ENCODE assay signal across 17 cellular contexts in genomic region chr19:53961523-53962345, GRCh38. TPM values are rescaled to one million over a fixed set of nuclear protein-coding genes. Genes with fewer than 3 reads are reported as not detected.
DNase-seq lines count a peak whose midpoint lies in the region; FAIRE-seq and TF ChIP-seq lines count a peak whose summit lies in the region.
"Had no signal": no experiment of that assay in that cellular context is flagged by ENCODE, and none has a peak within 500 bp of the region (broad histone marks: within the 10 kb centered on the region; RNA-seq: fewer than 3 reads in every experiment).

No MANE protein-coding gene starts in this region.

- peak overlapping the region; percentile 85 to 97 (median 89) for H3K4me3 Mint-ChIP-seq in brain
- H3K4me3 Mint-ChIP-seq: activated naive CD4-positive, alpha-beta T cell treated with anti-CD3 and anti-CD28 coated beads, Interleukin-2, amount 50 U/mL, for 24 hours had no signal

- CTCF ChIA-PET in AG04450 (lab: Charles Lee): interaction anchor here (0.6 kb wide), 1 partner anchor 153 kb away, joined by 8 read pairs; no protein-coding TSS in a partner anchor

- FAIRE-seq in small intestine (lab: Jason Lieb, UNC): no peak

- H3K27me3 ChIP-seq in AG04450 (ENCODE audit: control insufficient read depth, insufficient read depth, low read length) (peaks cover 38% of the 10 kb centered on the region), HUES64 (ENCODE audit: insufficient read depth, low read length) (peaks cover 47% of the 10 kb centered on the region), iPS-20b (ENCODE audit: insufficient read depth, low read length) (peaks cover 78% of the 10 kb centered on the region), small intestine (ENCODE audit: control insufficient read depth in 2 of 2, insufficient read depth in 2 of 2, low read length in 2 of 2) (peaks cover 2 to 36% of the 10 kb centered on the region in 2 donors), thyroid gland (peaks cover 19% of the 10 kb centered on the region)

- peaks cover 41% of the 10 kb centered on the region for H3K27me3 Mint-ChIP-seq in brain

- WGBS in HUES64: 3% methylated on average over 32 of the region's 32 CpGs
- WGBS in small intestine, 3 donors: 3 to 11% (median 8%) methylated on average over 20 to 32 of the region's 32 CpGs
- 2 to 4% methylated on average over 32 of the region's 32 CpGs for WGBS in thyroid gland, 2 donors

- no peak overlapping the region for H3K9ac ChIP-seq in HUES64 (ENCODE audit: low read depth, low read length)
- peak overlapping the region; percentile 53; the same call in 1 of the 2 replicates for H3K9ac ChIP-seq in iPS-20b (ENCODE audit: low read depth, low read length)

- POLR2A ChIA-PET in AG04450 (lab: Yijun Ruan, JAX): interaction anchor here (1.0 kb wide), 1 partner anchor 153 kb away, joined by 3 read pairs; no protein-coding TSS in a partner anchor

- peaks cover 13% of the 10 kb centered on the region; the same call in 1 of the 2 replicates for H3K4me1 ChIP-seq in HUES64 (ENCODE audit: insufficient read depth, low read length)
- peaks cover 14% of the 10 kb centered on the region; the same call in 1 of the 2 replicates for H3K4me1 ChIP-seq in iPS-20b (ENCODE audit: insufficient read depth, low read length)
- H3K4me1 ChIP-seq in small intestine (ENCODE audit: control insufficient read depth in 2 of 2, insufficient read depth in 1 of 2, low read depth in 1 of 2, low read length in 1 of 2): no peaks in the 10 kb centered on the region
- no peaks in the 10 kb centered on the region for H3K4me1 ChIP-seq in thyroid gland

- H3K9me3 ChIP-seq in AG04450 (ENCODE audit: control insufficient read depth, insufficient read depth, low read length) (no peaks in the 10 kb centered on the region), HUES64 (ENCODE audit: insufficient read depth, low read depth, low read length) (no peaks in the 10 kb centered on the region), iPS-20b (ENCODE audit: insufficient read depth, low read depth, low read length) (no peaks in the 10 kb centered on the region), small intestine (ENCODE audit: control insufficient read depth, low read depth) (no peaks in the 10 kb centered on the region), thyroid gland (no peaks in the 10 kb centered on the region)

- peaks cover 25% of the 10 kb centered on the region for H3K36me3 Mint-ChIP-seq in brain

- TF ChIP-seq CTCF in AG04450 (IDR thresholded peaks at IDR 0.05; ENCODE audit: low read depth, low read length) (no peak), brain (conservative IDR thresholded peaks at IDR 0.05) (no peak), foreskin fibroblast (IDR thresholded peaks at IDR 0.05; ENCODE audit: low read depth, low read length) (no peak), thyroid gland (IDR thresholded peaks at IDR 0.05) (no peak)

- H3K4me3 ChIP-seq in AG04450 (ENCODE audit: low read depth, low read length): peak overlapping the region; percentile 66
- H3K4me3 ChIP-seq in HUES64 (ENCODE audit: low read length): peak overlapping the region; percentile 59
- H3K4me3 ChIP-seq in iPS-20b (ENCODE audit: low read length): peak overlapping the region; percentile 84
- H3K4me3 ChIP-seq in small intestine (ENCODE audit: low read depth in 1 of 2, low read length in 2 of 2): no peak overlapping the region
- no peak overlapping the region for H3K4me3 ChIP-seq in foreskin fibroblast (ENCODE audit: low read depth in 1 of 2, low read length in 2 of 2)
- H3K4me3 ChIP-seq in thyroid gland (replicated peaks in 1 of 3): no peak overlapping the region
- H3K4me3 ChIP-seq: lung had no signal

- H3K9me3 Mint-ChIP-seq in brain: peaks cover 0 to 3% (median 0%) of the 10 kb centered on the region in 5 experiments
- H3K9me3 Mint-ChIP-seq: activated naive CD4-positive, alpha-beta T cell treated with anti-CD3 and anti-CD28 coated beads, Interleukin-2, amount 50 U/mL, for 24 hours had no signal

- peaks cover 60% of the 10 kb centered on the region for H3K4me1 Mint-ChIP-seq in brain

- DNase-seq in AG04450 (ENCODE audit: low read depth, low spot score): no peak
- no peak for DNase-seq in small intestine
- DNase-seq in foreskin fibroblast: no peak
- DNase-seq in stimulated activated CD4-positive, alpha-beta T cell treated with anti-CD3 and anti-CD28 coated beads, Interleukin-15, amount 100 ng/mL, for 24 hours: no peak
- DNase-seq in thyroid gland: no peak
- DNase-seq: Calu3, cerebellar nuclear complex, erythroblast, NCI-H1092 treated with DMSO at 0.1 percent for 48 hours, NCI-H2227 treated with DMSO at 0.1 percent for 48 hours, nucleus accumbens had no signal

- peak overlapping the region in 4 of 5 experiments; percentile 37 to 80 (median 44) for H3K27ac Mint-ChIP-seq in brain
- H3K27ac Mint-ChIP-seq: activated naive CD4-positive, alpha-beta T cell treated with anti-CD3 and anti-CD28 coated beads, Interleukin-2, amount 50 U/mL, for 24 hours had no signal

- TF ChIP-seq POLR2A in thyroid gland (IDR thresholded peaks at IDR 0.05): no peak

- H3K36me3 ChIP-seq in HUES64 (ENCODE audit: insufficient read depth, low read length): peaks cover 18% of the 10 kb centered on the region
- peaks cover 19% of the 10 kb centered on the region; the same call in 1 of the 2 replicates for H3K36me3 ChIP-seq in iPS-20b (ENCODE audit: insufficient read depth, low read depth, low read length)
- H3K36me3 ChIP-seq in small intestine (ENCODE audit: control insufficient read depth in 2 of 2, insufficient read depth in 2 of 2, low read length in 2 of 2): no peaks in the 10 kb centered on the region
- no peaks in the 10 kb centered on the region for H3K36me3 ChIP-seq in thyroid gland

- intact Hi-C loops in thyroid gland (cut with DNase I): no loop called here

- H3K27ac ChIP-seq in AG04450 (ENCODE audit: low read depth, low read length) (no peak overlapping the region), HUES64 (ENCODE audit: low read depth, low read length) (no peak overlapping the region), iPS-20b (ENCODE audit: low read length) (no peak overlapping the region), small intestine (ENCODE audit: low read depth in 1 of 2, low read length in 1 of 2) (no peak overlapping the region), thyroid gland (no peak overlapping the region)

RNA-seq across cellular contexts. Expression of gene CACNG8, which starts 1.0 kb away (rescaled TPM):
- polyA plus RNA-seq in AG04450 (2011; rRNA removed): 0.33 and 0.52 TPM in 2 replicates
- 0.32 and 0.61 TPM in 2 replicates for polyA minus RNA-seq in AG04450 (2011; rRNA and poly(A)+ RNA removed)
- polyA plus RNA-seq in HUES64 (2013, experiment 1 of 2): 1.6 TPM
- 2.5 TPM for polyA plus RNA-seq in HUES64 (2013, experiment 2 of 2)
- polyA plus RNA-seq in brain (ENCODE audit: insufficient read depth, low read depth, low replicate concordance): 4.3 TPM
- polyA plus RNA-seq in small intestine: under 1 TPM in 1 of 3 donors, not detected in 2; 0.12 TPM
- total RNA-seq in thyroid gland: not detected

RNA-seq across cellular contexts. Expression of gene CACNG6, which starts 29.7 kb away (rescaled TPM):
- polyA plus RNA-seq in AG04450 (2011; rRNA removed) (0.17 and 0.19 TPM in 2 replicates), brain (ENCODE audit: insufficient read depth, low read depth, low replicate concordance) (not detected), small intestine (under 1 TPM in 1 of 3 donors, not detected in 2; 0.06 TPM)
- not detected in 2 replicates for polyA minus RNA-seq in AG04450 (2011; rRNA and poly(A)+ RNA removed)
- polyA plus RNA-seq in HUES64 (2013, experiment 1 of 2): 0.85 TPM
- 1.6 TPM for polyA plus RNA-seq in HUES64 (2013, experiment 2 of 2)
- total RNA-seq in thyroid gland: not detected

RNA-seq across cellular contexts. Expression of gene CACNG7, which starts 52.7 kb away (rescaled TPM):
- polyA plus RNA-seq in AG04450 (2011; rRNA removed) (8.6 and 9.3 TPM in 2 replicates), brain (ENCODE audit: insufficient read depth, low read depth, low replicate concordance) (27.2 TPM), small intestine (under 1 TPM in 1 of 3 donors, not detected in 2; 0.79 TPM)
- 4.0 and 4.5 TPM in 2 replicates for polyA minus RNA-seq in AG04450 (2011; rRNA and poly(A)+ RNA removed)
- 19.4 TPM for polyA plus RNA-seq in HUES64 (2013, experiment 1 of 2)
- 38.6 TPM for polyA plus RNA-seq in HUES64 (2013, experiment 2 of 2)
- not detected for total RNA-seq in thyroid gland
- total RNA-seq: Calu3, lung, skeletal muscle tissue had no signal
- polyA plus RNA-seq: lung had no signal

Comparison
In these comparisons a context has a peak if more than half of its experiments do, and no peak if none do; other contexts are left out.
1. H3K4me3 ChIP-seq: peak in AG04450 (single experiment), HUES64 (single experiment) and iPS-20b (single experiment); none in small intestine (0 of 2), foreskin fibroblast (0 of 2) and thyroid gland (0 of 3).